ENCODE assay signal across 1 cellular context in the genomic region with DNA sequence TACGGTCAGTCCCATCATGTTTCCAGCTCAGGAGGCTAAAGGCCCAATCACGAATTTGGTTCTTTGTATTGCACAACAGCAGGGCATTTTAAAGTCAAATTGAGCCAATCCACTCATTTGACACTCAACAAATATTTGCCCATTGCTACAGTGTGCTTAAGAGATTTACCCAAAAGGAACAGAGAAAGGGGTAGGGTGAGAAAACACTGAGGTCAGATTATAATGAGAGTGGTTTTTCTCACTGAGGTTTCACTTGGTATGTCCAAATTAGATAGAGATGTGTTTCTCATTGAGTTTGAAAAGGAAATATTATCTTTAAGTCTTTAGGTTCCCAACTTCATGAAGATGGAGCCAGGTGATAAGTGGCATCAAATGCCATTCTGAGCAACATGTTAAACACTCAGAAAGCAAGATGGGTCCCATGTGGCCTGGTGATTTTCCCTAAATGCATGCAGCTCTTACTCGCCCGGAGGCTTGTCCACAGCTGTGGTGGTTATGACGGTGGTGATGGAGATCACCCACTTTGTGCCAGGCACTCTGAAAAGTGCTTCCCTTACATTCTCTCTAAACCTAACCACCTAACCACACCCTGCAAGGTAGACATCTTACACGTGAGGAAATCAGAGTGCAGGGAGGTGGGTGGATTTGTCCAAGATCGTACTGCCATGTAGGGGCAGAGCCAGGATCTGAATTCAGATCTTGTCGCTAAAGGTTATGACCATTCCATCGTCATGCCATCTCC.
TF ChIP-seq lines count a peak whose summit lies in the region.

No MANE protein-coding gene starts in this region.

TF ChIP-seq in HepG2, 621 proteins besides CTCF, POLR2A, EP300 and RAD21 (continued from another document):
- TF ChIP-seq SALL1 (CRISPR knock-in tag; IDR thresholded peaks at IDR 0.05), result peak; percentile 59; the same call in 1 of the 2 replicates
- peak; percentile 30; the same call in 1 of the 2 replicates for TF ChIP-seq ZBTB7B (CRISPR knock-in tag; IDR thresholded peaks at IDR 0.05)
- TF ChIP-seq ZKSCAN1 (IDR thresholded peaks at IDR 0.05; ENCODE audit: low read length), result no peak
- TF ChIP-seq SIX4 (CRISPR knock-in tag; IDR thresholded peaks at IDR 0.05), result peak; percentile 79; the same call in 1 of the 2 replicates
- TF ChIP-seq ZNF781 (CRISPR knock-in tag; IDR thresholded peaks at IDR 0.05; ENCODE audit: borderline replicate concordance, not compliant biosample characterization), result no peak
- no peak for TF ChIP-seq ZNF562 (CRISPR knock-in tag; IDR thresholded peaks at IDR 0.05; ENCODE audit: borderline replicate concordance)
- no peak for TF ChIP-seq ZFAT (CRISPR knock-in tag; conservative IDR thresholded peaks at IDR 0.05)
- 0 out of 2 replicates have a peak, but pooled peaks have one; percentile 60 for TF ChIP-seq ZNF703 (CRISPR knock-in tag; IDR thresholded peaks at IDR 0.05; ENCODE audit: borderline replicate concordance)
- peak; percentile 92 for TF ChIP-seq NR2F6 (IDR thresholded peaks at IDR 0.05)
- TF ChIP-seq NR2F6 (CRISPR knock-in tag; IDR thresholded peaks at IDR 0.05), result peak; percentile 91
- 0 out of 2 replicates have a peak, but pooled peaks have one; percentile 37 for TF ChIP-seq KLF9 (CRISPR knock-in tag; IDR thresholded peaks at IDR 0.05; ENCODE audit: low read depth)
- TF ChIP-seq, protein P1, sequence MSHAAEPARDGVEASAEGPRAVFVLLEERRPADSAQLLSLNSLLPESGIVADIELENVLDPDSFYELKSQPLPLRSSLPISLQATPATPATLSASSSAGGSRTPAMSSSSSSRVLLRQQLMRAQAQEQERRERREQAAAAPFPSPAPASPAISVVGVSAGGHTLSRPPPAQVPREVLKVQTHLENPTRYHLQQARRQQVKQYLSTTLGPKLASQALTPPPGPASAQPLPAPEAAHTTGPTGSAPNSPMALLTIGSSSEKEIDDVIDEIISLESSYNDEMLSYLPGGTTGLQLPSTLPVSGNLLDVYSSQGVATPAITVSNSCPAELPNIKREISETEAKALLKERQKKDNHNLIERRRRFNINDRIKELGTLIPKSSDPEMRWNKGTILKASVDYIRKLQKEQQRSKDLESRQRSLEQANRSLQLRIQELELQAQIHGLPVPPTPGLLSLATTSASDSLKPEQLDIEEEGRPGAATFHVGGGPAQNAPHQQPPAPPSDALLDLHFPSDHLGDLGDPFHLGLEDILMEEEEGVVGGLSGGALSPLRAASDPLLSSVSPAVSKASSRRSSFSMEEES (CRISPR knock-in tag; IDR thresholded peaks at IDR 0.05), result peak; percentile 55; the same call in 1 of the 2 replicates
- peak; percentile 92 for TF ChIP-seq NCOA2 (CRISPR knock-in tag; IDR thresholded peaks at IDR 0.05)
- TF ChIP-seq SMAD3 (CRISPR knock-in tag; IDR thresholded peaks at IDR 0.05), result 0 out of 2 replicates have a peak, but pooled peaks have one; percentile 85
- no peak for TF ChIP-seq RARG (CRISPR knock-in tag; IDR thresholded peaks at IDR 0.05; ENCODE audit: low read depth)
- peak; percentile 79; the same call in 1 of the 2 replicates for TF ChIP-seq ZNF331 (CRISPR knock-in tag; IDR thresholded peaks at IDR 0.05)
- TF ChIP-seq, protein P2, sequence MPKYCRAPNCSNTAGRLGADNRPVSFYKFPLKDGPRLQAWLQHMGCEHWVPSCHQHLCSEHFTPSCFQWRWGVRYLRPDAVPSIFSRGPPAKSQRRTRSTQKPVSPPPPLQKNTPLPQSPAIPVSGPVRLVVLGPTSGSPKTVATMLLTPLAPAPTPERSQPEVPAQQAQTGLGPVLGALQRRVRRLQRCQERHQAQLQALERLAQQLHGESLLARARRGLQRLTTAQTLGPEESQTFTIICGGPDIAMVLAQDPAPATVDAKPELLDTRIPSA (CRISPR knock-in tag; IDR thresholded peaks at IDR 0.05; ENCODE audit: borderline replicate concordance), result no peak
- peak; percentile 77 for TF ChIP-seq TEAD3 (CRISPR knock-in tag; optimal IDR thresholded peaks at IDR 0.05; ENCODE audit: borderline replicate concordance)
- TF ChIP-seq, protein P3, sequence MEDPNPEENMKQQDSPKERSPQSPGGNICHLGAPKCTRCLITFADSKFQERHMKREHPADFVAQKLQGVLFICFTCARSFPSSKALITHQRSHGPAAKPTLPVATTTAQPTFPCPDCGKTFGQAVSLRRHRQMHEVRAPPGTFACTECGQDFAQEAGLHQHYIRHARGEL (CRISPR knock-in tag; IDR thresholded peaks at IDR 0.05), result no peak
- TF ChIP-seq ZNF563 (CRISPR knock-in tag; IDR thresholded peaks at IDR 0.05), result no peak
- TF ChIP-seq, protein P4, sequence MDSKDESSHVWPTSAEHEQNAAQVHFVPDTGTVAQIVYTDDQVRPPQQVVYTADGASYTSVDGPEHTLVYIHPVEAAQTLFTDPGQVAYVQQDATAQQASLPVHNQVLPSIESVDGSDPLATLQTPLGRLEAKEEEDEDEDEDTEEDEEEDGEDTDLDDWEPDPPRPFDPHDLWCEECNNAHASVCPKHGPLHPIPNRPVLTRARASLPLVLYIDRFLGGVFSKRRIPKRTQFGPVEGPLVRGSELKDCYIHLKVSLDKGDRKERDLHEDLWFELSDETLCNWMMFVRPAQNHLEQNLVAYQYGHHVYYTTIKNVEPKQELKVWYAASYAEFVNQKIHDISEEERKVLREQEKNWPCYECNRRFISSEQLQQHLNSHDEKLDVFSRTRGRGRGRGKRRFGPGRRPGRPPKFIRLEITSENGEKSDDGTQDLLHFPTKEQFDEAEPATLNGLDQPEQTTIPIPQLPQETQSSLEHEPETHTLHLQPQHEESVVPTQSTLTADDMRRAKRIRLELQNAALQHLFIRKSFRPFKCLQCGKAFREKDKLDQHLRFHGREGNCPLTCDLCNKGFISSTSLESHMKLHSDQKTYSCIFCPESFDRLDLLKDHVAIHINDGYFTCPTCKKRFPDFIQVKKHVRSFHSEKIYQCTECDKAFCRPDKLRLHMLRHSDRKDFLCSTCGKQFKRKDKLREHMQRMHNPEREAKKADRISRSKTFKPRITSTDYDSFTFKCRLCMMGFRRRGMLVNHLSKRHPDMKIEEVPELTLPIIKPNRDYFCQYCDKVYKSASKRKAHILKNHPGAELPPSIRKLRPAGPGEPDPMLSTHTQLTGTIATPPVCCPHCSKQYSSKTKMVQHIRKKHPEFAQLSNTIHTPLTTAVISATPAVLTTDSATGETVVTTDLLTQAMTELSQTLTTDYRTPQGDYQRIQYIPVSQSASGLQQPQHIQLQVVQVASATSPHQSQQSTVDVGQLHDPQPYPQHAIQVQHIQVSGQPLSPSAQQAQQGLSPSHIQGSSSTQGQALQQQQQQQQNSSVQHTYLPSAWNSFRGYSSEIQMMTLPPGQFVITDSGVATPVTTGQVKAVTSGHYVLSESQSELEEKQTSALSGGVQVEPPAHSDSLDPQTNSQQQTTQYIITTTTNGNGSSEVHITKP (CRISPR knock-in tag; IDR thresholded peaks at IDR 0.05; ENCODE audit: low read depth), result peak; percentile 83
- peak; percentile 36; the same call in 1 of the 2 replicates for TF ChIP-seq ZNF670 (CRISPR knock-in tag; IDR thresholded peaks at IDR 0.05; ENCODE audit: borderline replicate concordance)
- TF ChIP-seq HMG20A (CRISPR knock-in tag; IDR thresholded peaks at IDR 0.05; ENCODE audit: borderline replicate concordance), result peak; percentile 91
- TF ChIP-seq NR2F2 (IDR thresholded peaks at IDR 0.05; ENCODE audit: borderline replicate concordance, low read depth), result peak; percentile 90
- TF ChIP-seq, protein P5, sequence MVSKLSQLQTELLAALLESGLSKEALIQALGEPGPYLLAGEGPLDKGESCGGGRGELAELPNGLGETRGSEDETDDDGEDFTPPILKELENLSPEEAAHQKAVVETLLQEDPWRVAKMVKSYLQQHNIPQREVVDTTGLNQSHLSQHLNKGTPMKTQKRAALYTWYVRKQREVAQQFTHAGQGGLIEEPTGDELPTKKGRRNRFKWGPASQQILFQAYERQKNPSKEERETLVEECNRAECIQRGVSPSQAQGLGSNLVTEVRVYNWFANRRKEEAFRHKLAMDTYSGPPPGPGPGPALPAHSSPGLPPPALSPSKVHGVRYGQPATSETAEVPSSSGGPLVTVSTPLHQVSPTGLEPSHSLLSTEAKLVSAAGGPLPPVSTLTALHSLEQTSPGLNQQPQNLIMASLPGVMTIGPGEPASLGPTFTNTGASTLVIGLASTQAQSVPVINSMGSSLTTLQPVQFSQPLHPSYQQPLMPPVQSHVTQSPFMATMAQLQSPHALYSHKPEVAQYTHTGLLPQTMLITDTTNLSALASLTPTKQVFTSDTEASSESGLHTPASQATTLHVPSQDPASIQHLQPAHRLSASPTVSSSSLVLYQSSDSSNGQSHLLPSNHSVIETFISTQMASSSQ (IDR thresholded peaks at IDR 0.05; ENCODE audit: low read depth), result peak; percentile 59; the same call in 1 of the 2 replicates
- TF ChIP-seq, protein P5 (CRISPR knock-in tag; IDR thresholded peaks at IDR 0.05; ENCODE audit: borderline replicate concordance), result peak; percentile 89; the same call in 1 of the 2 replicates
- peak; percentile 86 for TF ChIP-seq FOXO1 (CRISPR knock-in tag; IDR thresholded peaks at IDR 0.05)
- TF ChIP-seq, protein P6, sequence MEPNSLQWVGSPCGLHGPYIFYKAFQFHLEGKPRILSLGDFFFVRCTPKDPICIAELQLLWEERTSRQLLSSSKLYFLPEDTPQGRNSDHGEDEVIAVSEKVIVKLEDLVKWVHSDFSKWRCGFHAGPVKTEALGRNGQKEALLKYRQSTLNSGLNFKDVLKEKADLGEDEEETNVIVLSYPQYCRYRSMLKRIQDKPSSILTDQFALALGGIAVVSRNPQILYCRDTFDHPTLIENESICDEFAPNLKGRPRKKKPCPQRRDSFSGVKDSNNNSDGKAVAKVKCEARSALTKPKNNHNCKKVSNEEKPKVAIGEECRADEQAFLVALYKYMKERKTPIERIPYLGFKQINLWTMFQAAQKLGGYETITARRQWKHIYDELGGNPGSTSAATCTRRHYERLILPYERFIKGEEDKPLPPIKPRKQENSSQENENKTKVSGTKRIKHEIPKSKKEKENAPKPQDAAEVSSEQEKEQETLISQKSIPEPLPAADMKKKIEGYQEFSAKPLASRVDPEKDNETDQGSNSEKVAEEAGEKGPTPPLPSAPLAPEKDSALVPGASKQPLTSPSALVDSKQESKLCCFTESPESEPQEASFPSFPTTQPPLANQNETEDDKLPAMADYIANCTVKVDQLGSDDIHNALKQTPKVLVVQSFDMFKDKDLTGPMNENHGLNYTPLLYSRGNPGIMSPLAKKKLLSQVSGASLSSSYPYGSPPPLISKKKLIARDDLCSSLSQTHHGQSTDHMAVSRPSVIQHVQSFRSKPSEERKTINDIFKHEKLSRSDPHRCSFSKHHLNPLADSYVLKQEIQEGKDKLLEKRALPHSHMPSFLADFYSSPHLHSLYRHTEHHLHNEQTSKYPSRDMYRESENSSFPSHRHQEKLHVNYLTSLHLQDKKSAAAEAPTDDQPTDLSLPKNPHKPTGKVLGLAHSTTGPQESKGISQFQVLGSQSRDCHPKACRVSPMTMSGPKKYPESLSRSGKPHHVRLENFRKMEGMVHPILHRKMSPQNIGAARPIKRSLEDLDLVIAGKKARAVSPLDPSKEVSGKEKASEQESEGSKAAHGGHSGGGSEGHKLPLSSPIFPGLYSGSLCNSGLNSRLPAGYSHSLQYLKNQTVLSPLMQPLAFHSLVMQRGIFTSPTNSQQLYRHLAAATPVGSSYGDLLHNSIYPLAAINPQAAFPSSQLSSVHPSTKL (CRISPR knock-in tag; IDR thresholded peaks at IDR 0.05), result peak; percentile 93
- TF ChIP-seq, protein P7, sequence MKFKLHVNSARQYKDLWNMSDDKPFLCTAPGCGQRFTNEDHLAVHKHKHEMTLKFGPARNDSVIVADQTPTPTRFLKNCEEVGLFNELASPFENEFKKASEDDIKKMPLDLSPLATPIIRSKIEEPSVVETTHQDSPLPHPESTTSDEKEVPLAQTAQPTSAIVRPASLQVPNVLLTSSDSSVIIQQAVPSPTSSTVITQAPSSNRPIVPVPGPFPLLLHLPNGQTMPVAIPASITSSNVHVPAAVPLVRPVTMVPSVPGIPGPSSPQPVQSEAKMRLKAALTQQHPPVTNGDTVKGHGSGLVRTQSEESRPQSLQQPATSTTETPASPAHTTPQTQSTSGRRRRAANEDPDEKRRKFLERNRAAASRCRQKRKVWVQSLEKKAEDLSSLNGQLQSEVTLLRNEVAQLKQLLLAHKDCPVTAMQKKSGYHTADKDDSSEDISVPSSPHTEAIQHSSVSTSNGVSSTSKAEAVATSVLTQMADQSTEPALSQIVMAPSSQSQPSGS (CRISPR knock-in tag; IDR thresholded peaks at IDR 0.05), result peak; percentile 69; the same call in 1 of the 2 replicates
